ENCODE assay signal across 8 cellular contexts in the genomic region with DNA sequence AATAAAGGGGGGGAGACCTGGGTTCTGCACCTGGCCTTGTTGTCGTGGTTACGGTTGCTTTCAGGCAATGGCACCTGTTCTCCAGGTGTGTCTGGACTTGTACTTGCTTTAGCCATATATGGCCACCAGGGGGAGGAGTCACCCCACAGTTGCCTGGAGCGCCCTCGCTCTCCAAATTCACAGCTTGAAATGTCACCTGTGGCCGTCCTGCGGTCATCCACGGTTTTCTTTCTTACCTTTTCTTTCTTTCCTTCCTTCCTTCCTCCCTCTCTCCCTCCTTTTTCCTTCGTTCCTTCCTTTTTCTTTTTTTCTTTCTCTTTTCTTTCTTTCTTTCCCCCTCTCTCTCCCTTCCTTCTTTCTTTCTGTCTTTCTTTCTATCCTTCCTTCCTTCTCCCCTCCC.
DNase-seq lines count a peak whose midpoint lies in the region; ATAC-seq and TF ChIP-seq lines count a peak whose summit lies in the region.

No MANE protein-coding gene starts in this region.

- no peak overlapping the region for H3K23ac ChIP-seq in mesendoderm (ENCODE audit: low read length)

- H3K4me3 ChIP-seq in GM23338 (no peak overlapping the region), WERI-Rb-1 (ENCODE audit: low read depth, low read length) (no peak overlapping the region), mesendoderm (ENCODE audit: low read length) (no peak overlapping the region), thoracic aorta (no peak overlapping the region)

- no peak overlapping the region for H2BK5ac ChIP-seq in mesendoderm (ENCODE audit: low read length)

- H3K27ac Mint-ChIP-seq in GM23338, result no peak overlapping the region

- H3K9me3 Mint-ChIP-seq in GM23338, result no peaks in the 10 kb centered on the region; the same call in 2 of the 3 replicates

- ATAC-seq in GM23338, result peak; percentile 86
- ATAC-seq in thoracic aorta (ENCODE audit: insufficient number of reproducible peaks, low FRiP score, low read depth), result no peak

- H4K8ac ChIP-seq in mesendoderm (ENCODE audit: low read depth, low read length), result no peak overlapping the region

- no peak overlapping the region for H2AK5ac ChIP-seq in mesendoderm (ENCODE audit: low read length)

- no peaks in the 10 kb centered on the region for H3K79me2 ChIP-seq in GM23338 (replicated peaks; ENCODE audit: insufficient read depth)
- H3K79me2 ChIP-seq in mesendoderm (ENCODE audit: control insufficient read depth, insufficient read depth, low read length), result no peaks in the 10 kb centered on the region

- no peaks in the 10 kb centered on the region for H3K9me2 ChIP-seq in GM23338 (ENCODE audit: insufficient read depth)

- H4K5ac ChIP-seq in mesendoderm (ENCODE audit: low read length), result no peak overlapping the region

- no peak overlapping the region for H3K18ac ChIP-seq in mesendoderm (ENCODE audit: low read length)

- WGBS in mesendoderm (ENCODE audit: extremely low coverage, insufficient coverage, low lambda C conversion rate), result no CpG with 5 or more reads among the region's 8 CpGs

- no peak overlapping the region for H2BK120ac ChIP-seq in mesendoderm (ENCODE audit: low read depth, low read length)

- no peaks in the 10 kb centered on the region for H4K20me1 ChIP-seq in GM23338 (replicated peaks; ENCODE audit: insufficient read depth)

- no peak overlapping the region for H3K4me3 Mint-ChIP-seq in GM23338

- H3K27me3 ChIP-seq in GM23338 (ENCODE audit: insufficient read depth) (no peaks in the 10 kb centered on the region), WERI-Rb-1 (ENCODE audit: insufficient read depth, low read depth, severe bottlenecking) (no peaks in the 10 kb centered on the region), mesendoderm (ENCODE audit: insufficient read depth, low read length, poor library complexity) (no peaks in the 10 kb centered on the region), thoracic aorta (replicated peaks; ENCODE audit: insufficient read depth) (no peaks in the 10 kb centered on the region)

- no peak overlapping the region for H2AFZ ChIP-seq in GM23338

- no peak overlapping the region for H3K27ac ChIP-seq in GM23338 (ENCODE audit: low read depth)
- no peak overlapping the region for H3K27ac ChIP-seq in WERI-Rb-1
- H3K27ac ChIP-seq in mesendoderm (ENCODE audit: low read depth, low read length), result no peak overlapping the region
- H3K27ac ChIP-seq in thoracic aorta, result no peak overlapping the region

- H3K4me1 Mint-ChIP-seq in GM23338, result no peaks in the 10 kb centered on the region

- no peaks in the 10 kb centered on the region for H3K36me3 Mint-ChIP-seq in GM23338 (ENCODE audit: low read depth)

- H3K36me3 ChIP-seq in GM23338 (ENCODE audit: insufficient read depth), result no peaks in the 10 kb centered on the region
- H3K36me3 ChIP-seq in WERI-Rb-1, result no peaks in the 10 kb centered on the region
- H3K36me3 ChIP-seq in mesendoderm (ENCODE audit: control insufficient read depth, insufficient read depth, low read length), result no peaks in the 10 kb centered on the region
- H3K36me3 ChIP-seq in thoracic aorta, result no peaks in the 10 kb centered on the region

- DNase-seq in DMS79 (lab: John Stamatoyannopoulos, UW) (peak; percentile 48), GM23338 (ENCODE audit: low spot score) (peak; percentile 89), NCI-H146 treated with DMSO at 0.1 percent for 48 hours (lab: John Stamatoyannopoulos, UW; ENCODE audit: unreplicated experiment) (peak; percentile 90), WERI-Rb-1 (peak; percentile 73), mesendoderm (peak; percentile 74), thoracic aorta (ENCODE audit: low spot score) (no peak), HCEC 1CT (no peak)
- DNase-seq in central memory CD4-positive, alpha-beta T cell, result peak; percentile 64

- H3K4me2 ChIP-seq in GM23338, result no peak overlapping the region
- no peak overlapping the region for H3K4me2 ChIP-seq in mesendoderm (ENCODE audit: low read length)

- no peak overlapping the region for H3K4ac ChIP-seq in mesendoderm (ENCODE audit: low read depth, low read length)

- H3K9me3 ChIP-seq in WERI-Rb-1 (ENCODE audit: severe bottlenecking), result no peaks in the 10 kb centered on the region
- no peaks in the 10 kb centered on the region for H3K9me3 ChIP-seq in thoracic aorta

- H3K27me3 Mint-ChIP-seq in GM23338 (ENCODE audit: insufficient read depth, low read depth, poor library complexity), result peaks cover 3% of the 10 kb centered on the region

- H3K56ac ChIP-seq in mesendoderm (ENCODE audit: low read length), result no peak overlapping the region

- H3K4me1 ChIP-seq in GM23338 (ENCODE audit: insufficient read depth) (no peaks in the 10 kb centered on the region), mesendoderm (ENCODE audit: control insufficient read depth, low read depth, low read length) (no peaks in the 10 kb centered on the region), thoracic aorta (ENCODE audit: control insufficient read depth in 1 of 2, low read depth in 2 of 2) (no peaks in the 10 kb centered on the region)

- TF ChIP-seq CTCF in GM23338 (conservative IDR thresholded peaks at IDR 0.05; ENCODE audit: low read depth in 2 of 2) (peak; percentile 49 to 80), WERI-Rb-1 (IDR thresholded peaks at IDR 0.05; ENCODE audit: low read depth, low read length) (peak; percentile 73), thoracic aorta (IDR thresholded peaks at IDR 0.05) (peak; percentile 31)

- no peaks in the 10 kb centered on the region for H3F3A ChIP-seq in GM23338 (replicated peaks; ENCODE audit: low read depth)

- no peak overlapping the region for H3K9ac ChIP-seq in mesendoderm (ENCODE audit: low read length)

- H2BK15ac ChIP-seq in mesendoderm (replicated peaks; ENCODE audit: low read depth), result no peak overlapping the region

- H3K79me1 ChIP-seq in mesendoderm (ENCODE audit: low read length), result no peaks in the 10 kb centered on the region

TF ChIP-seq in GM23338, 12 proteins besides CTCF, POLR2A, EP300 and RAD21:
- TF ChIP-seq JUNB (IDR thresholded peaks at IDR 0.05; ENCODE audit: unreplicated experiment), result no peak
- no peak for TF ChIP-seq ETS1 (IDR thresholded peaks at IDR 0.05)
- TF ChIP-seq NANOG (IDR thresholded peaks at IDR 0.05; ENCODE audit: borderline replicate concordance), result no peak
- no peak for TF ChIP-seq ZNF114 (CRISPR knock-in tag; IDR thresholded peaks at IDR 0.05)
- no peak for TF ChIP-seq EZH2 (IDR thresholded peaks at IDR 0.05; ENCODE audit: low read depth, unreplicated experiment)
- no peak for TF ChIP-seq CREB1 (CRISPR knock-in tag; IDR thresholded peaks at IDR 0.05; ENCODE audit: low read depth)

Comparison
In these comparisons a context has a peak if more than half of its experiments do, and no peak if none do; other contexts are left out.
1. DNase-seq: peak in DMS79 (single experiment), GM23338 (single experiment), NCI-H146 treated with DMSO at 0.1 percent for 48 hours (single experiment), WERI-Rb-1 (single experiment), central memory CD4-positive, alpha-beta T cell (single experiment) and mesendoderm (single experiment); none in thoracic aorta (single experiment) and HCEC 1CT (single experiment).
2. Peak in every context shown above with its lines, with median percentiles within 50 percentile points of each other: CTCF ChIP-seq.